ENCODE assay signal across 8 cellular contexts in the genomic region with DNA sequence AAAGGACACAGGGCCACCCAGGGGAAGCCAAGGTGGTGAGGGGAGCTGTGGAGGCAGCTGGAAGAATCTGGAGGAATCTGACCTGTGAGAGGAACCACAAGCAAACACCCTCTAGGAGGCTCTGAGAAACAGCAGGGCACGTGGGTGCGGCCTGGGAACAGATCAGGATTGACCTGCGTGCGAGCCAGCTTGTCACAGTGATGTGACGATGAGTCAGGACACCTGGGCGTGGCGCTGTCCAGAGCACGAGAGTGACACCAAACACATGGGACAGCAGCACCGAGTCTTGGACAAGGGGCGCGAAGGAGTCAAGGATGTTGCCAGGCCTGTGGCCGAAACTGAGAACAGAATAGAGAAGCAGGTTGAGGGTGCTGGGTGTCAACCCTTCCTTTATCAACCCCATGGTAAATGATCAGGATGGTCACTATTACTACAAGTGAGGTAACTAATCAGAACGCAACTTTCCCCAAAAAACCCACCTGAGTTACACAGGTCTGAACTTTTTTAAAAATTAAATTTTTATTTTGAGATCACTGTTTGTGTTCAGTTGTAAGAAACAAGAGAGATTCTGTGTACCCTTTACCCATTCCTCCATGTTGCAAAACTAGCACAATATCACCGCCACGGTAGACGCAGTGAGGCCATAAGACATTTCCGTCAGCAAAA. TPM values are rescaled to one million over a fixed set of nuclear protein-coding genes. Genes with fewer than 3 reads are reported as not detected.
DNase-seq lines count a peak whose midpoint lies in the region; ATAC-seq and TF ChIP-seq lines count a peak whose summit lies in the region.

No MANE protein-coding gene starts in this region.

- H3K4me1 Mint-ChIP-seq in dendritic cell treated with granulocyte-macrophage colony-stimulating factor and Interleukin-4, amounts not matched to agents 40 ng/mL and 50 ng/mL, for 4 days (ENCODE audit: low read depth), result peaks cover 55% of the 10 kb centered on the region

- H3K9me3 Mint-ChIP-seq in dendritic cell treated with granulocyte-macrophage colony-stimulating factor and Interleukin-4, amounts not matched to agents 40 ng/mL and 50 ng/mL, for 4 days, result no peaks in the 10 kb centered on the region

- CTCF ChIA-PET in RWPE1 (lab: Yijun Ruan, JAX), result interaction anchor here (0.9 kb wide), 1 partner anchor 12 kb away, joined by 4 read pairs; no protein-coding TSS in a partner anchor

- peaks cover 29% of the 10 kb centered on the region for H3K36me3 Mint-ChIP-seq in dendritic cell treated with granulocyte-macrophage colony-stimulating factor and Interleukin-4, amounts not matched to agents 40 ng/mL and 50 ng/mL, for 4 days (ENCODE audit: low read depth)

- peak overlapping the region; percentile 86 for H3K4me3 Mint-ChIP-seq in dendritic cell treated with granulocyte-macrophage colony-stimulating factor and Interleukin-4, amounts not matched to agents 40 ng/mL and 50 ng/mL, for 4 days

- TF ChIP-seq CTCF in RWPE1 (conservative IDR thresholded peaks at IDR 0.05; ENCODE audit: low read depth), result no peak

- intact Hi-C loops in dendritic cell treated with granulocyte-macrophage colony-stimulating factor and Interleukin-4, amounts not matched to agents 40 ng/mL and 50 ng/mL, for 4 days (cut with micrococcal nuclease), result loop anchor here (2.0 to 5.0 kb wide), 3 partner anchors 28 to 174 kb away; a partner anchor contains a TSS

- no peaks in the 10 kb centered on the region for H3K27me3 Mint-ChIP-seq in dendritic cell treated with granulocyte-macrophage colony-stimulating factor and Interleukin-4, amounts not matched to agents 40 ng/mL and 50 ng/mL, for 4 days

- DNase-seq in Caki2 (ENCODE audit: low read depth), result peak; percentile 91
- DNase-seq in GM19240 (ENCODE audit: insufficient read length, low spot score), result peak; percentile 95
- DNase-seq in RWPE1 (ENCODE audit: low spot score), result peak; percentile 28
- peak; percentile 67 for DNase-seq in medulla oblongata (ENCODE audit: extremely low spot score)
- no peak for DNase-seq in AG20443 (ENCODE audit: low spot score)

- peak overlapping the region; percentile 99 for H3K27ac Mint-ChIP-seq in dendritic cell treated with granulocyte-macrophage colony-stimulating factor and Interleukin-4, amounts not matched to agents 40 ng/mL and 50 ng/mL, for 4 days

- ATAC-seq in HG03196 (IDR thresholded peaks at IDR 0.05; ENCODE audit: unreplicated experiment), result peak; percentile 62

- in situ Hi-C loops in Caki2 (cut with HindIII; ENCODE audit: low pct_unique_long_range_greater_than_20kb, low sequenced_read_pairs), result no loop called here

- H3K27ac ChIP-seq in RWPE1 (peak overlapping the region; percentile 94), temporal lobe (ENCODE audit: low read depth, low read length) (peak overlapping the region; percentile 84)

- POLR2A ChIA-PET in RWPE1 (lab: Yijun Ruan, JAX; ENCODE audit: low non-redundant PET), result no interaction called here

RNA-seq across cellular contexts. Expression of a gene that starts 0.6 kb away (rescaled TPM):
- 3.4 and 6.6 TPM in 2 replicates for total RNA-seq in Caki2 (2014; rRNA removed; shearing (Covaris generic); ENCODE audit: low replicate concordance)
- total RNA-seq in temporal lobe, result 7.9 TPM

RNA-seq across cellular contexts. Expression of a gene that starts 25.3 kb away (rescaled TPM):
- total RNA-seq in Caki2 (2014; rRNA removed; shearing (Covaris generic); ENCODE audit: low replicate concordance), result not detected in 2 replicates
- total RNA-seq in temporal lobe, result 2.2 TPM

RNA-seq across cellular contexts. Expression of a gene that starts 54.7 kb away (rescaled TPM):
- total RNA-seq in Caki2 (2014; rRNA removed; shearing (Covaris generic); ENCODE audit: low replicate concordance), result not detected in 2 replicates
- total RNA-seq in temporal lobe, result 3.0 TPM
